ENCODE assay signal across 17 cellular contexts in genomic region chr7:69664433-69664832, GRCh38.
DNase-seq lines count a peak whose midpoint lies in the region; ATAC-seq, FAIRE-seq and TF ChIP-seq lines count a peak whose summit lies in the region.
"Had no signal": no experiment of that assay in that cellular context is flagged by ENCODE, and none has a peak within 500 bp of the region (broad histone marks: within the 10 kb centered on the region; RNA-seq: fewer than 3 reads in every experiment).

No MANE protein-coding gene starts in this region.

- H3K9ac ChIP-seq in GM12878 (ENCODE audit: control insufficient read depth, insufficient read depth, low read length), result no peak overlapping the region

- POLR2A ChIA-PET in GM12878 (lab: Charles Lee), result interaction anchor here (0.8 to 3.6 kb wide), 7 partner anchors 8 to 75 kb away, joined by 3 to 38 read pairs (median 4); no protein-coding TSS in a partner anchor
- POLR2A ChIA-PET in CD4-positive, alpha-beta T cell (lab: Charles Lee), result no interaction called here

- H3K9me3 Mint-ChIP-seq in CD4-positive, alpha-beta T cell, result no peaks in the 10 kb centered on the region
- H3K9me3 Mint-ChIP-seq: CD8-positive, alpha-beta memory T cell; endodermal cell had no signal

- 0% methylated on average over 3 of the region's 3 CpGs for WGBS in GM12878 (ENCODE audit: insufficient coverage, insufficient replicate concordance, low lambda C conversion rate, missing lambda C conversion rate)
- 97 to 100% methylated on average over 3 of the region's 3 CpGs for WGBS in aorta, 2 donors

- DNase-seq in GM12878 (ENCODE audit: low read depth, low spot score), result no peak
- no peak for DNase-seq in aorta
- no peak for DNase-seq in SHP77 treated with DMSO at 0.1 percent for 48 hours (lab: John Stamatoyannopoulos, UW)
- DNase-seq in CD4-positive, alpha-beta T cell, result no peak
- DNase-seq: activated naive CD4-positive, alpha-beta T cell; CD8-positive, alpha-beta memory T cell; endodermal cell; midbrain; NCI-H774; ovary; SHP77; small intestine had no signal

- H3K36me3 Mint-ChIP-seq in CD4-positive, alpha-beta T cell (ENCODE audit: low read depth), result no peaks in the 10 kb centered on the region
- H3K36me3 Mint-ChIP-seq: CD8-positive, alpha-beta memory T cell had no signal

- in situ Hi-C loops in GM12878 (cut with MboI), result no loop called here

- peak overlapping the region; percentile 67 for H3K4me2 ChIP-seq in GM12878 (ENCODE audit: control insufficient read depth, insufficient read depth)

- H3K4me1 ChIP-seq in GM12878 (ENCODE audit: control insufficient read depth, insufficient read depth, low read length) (peaks cover 33% of the 10 kb centered on the region), aorta (ENCODE audit: control insufficient read depth in 1 of 2, insufficient read depth in 2 of 2, low read length in 2 of 2) (peaks cover 0 to 1% of the 10 kb centered on the region in 2 donors)

- SMC1A ChIA-PET in GM12878 (lab: Charles Lee; ENCODE audit: uncharacterized antibody, unreplicated experiment), result interaction anchor here (0.8 to 8.5 kb wide), 14 partner anchors 12 to 160 kb away, joined by 3 to 103 read pairs (median 12); no protein-coding TSS in a partner anchor

- FAIRE-seq in GM12878 (lab: Jason Lieb, UNC), result no peak
- FAIRE-seq: keratinocyte, small intestine, TTC549 had no signal

- TF ChIP-seq POLR2A in GM12878 (IDR thresholded peaks at IDR 0.05; ENCODE audit: low read depth, low read length), result no peak

- no peak overlapping the region for H3K27ac Mint-ChIP-seq in CD4-positive, alpha-beta T cell
- H3K27ac Mint-ChIP-seq: endodermal cell had no signal

- H3K36me3 ChIP-seq in GM12878 (ENCODE audit: control insufficient read depth in 2 of 2, insufficient read depth in 2 of 2, low read length in 1 of 2), result no peaks in the 10 kb centered on the region
- H3K36me3 ChIP-seq in aorta (ENCODE audit: control insufficient read depth in 1 of 2, insufficient read depth in 2 of 2, low read length in 1 of 2), result no peaks in the 10 kb centered on the region
- H3K36me3 ChIP-seq: ovary had no signal

- no peak overlapping the region for H3K4me3 Mint-ChIP-seq in CD4-positive, alpha-beta T cell
- H3K4me3 Mint-ChIP-seq: CD8-positive, alpha-beta memory T cell; endodermal cell had no signal

- H3K4me3 ChIP-seq in GM12878 (no peak overlapping the region), aorta (ENCODE audit: low read length in 2 of 2) (no peak overlapping the region)
- H3K4me3 ChIP-seq: ovary had no signal

- RAD21 ChIA-PET in GM12878 (lab: Charles Lee; ENCODE audit: unreplicated experiment), result interaction anchor here (0.5 to 5.2 kb wide), 21 partner anchors 8 to 1032 kb away, joined by 3 to 42 read pairs (median 4); no protein-coding TSS in a partner anchor

- no peak for TF ChIP-seq RAD21 in GM12878 (IDR thresholded peaks at IDR 0.05; ENCODE audit: insufficient read depth, low read depth, low read length)

- peak; percentile 68 for ATAC-seq in GM18867 (IDR thresholded peaks at IDR 0.05; ENCODE audit: unreplicated experiment)
- peak; percentile 57 for ATAC-seq in GM21737 (IDR thresholded peaks at IDR 0.05; ENCODE audit: unreplicated experiment)
- peak; percentile 77 for ATAC-seq in HG03354 (IDR thresholded peaks at IDR 0.05; ENCODE audit: poor library complexity, severe bottlenecking, unreplicated experiment)
- ATAC-seq in GM12878, result peak; percentile 81
- ATAC-seq in aorta (ENCODE audit: low FRiP score), result no peak
- ATAC-seq in CD4-positive, alpha-beta T cell (ENCODE audit: poor library complexity), result no peak

- H3K27me3 ChIP-seq in GM12878 (replicated peaks in 1 of 2; ENCODE audit: control insufficient read depth in 2 of 2, insufficient read depth in 2 of 2, low read length in 1 of 2), result no peaks in the 10 kb centered on the region
- H3K27me3 ChIP-seq in aorta (ENCODE audit: control insufficient read depth in 1 of 2, insufficient read depth in 2 of 2, low read length in 1 of 2), result peaks cover 0 to 1% of the 10 kb centered on the region in 2 donors
- H3K27me3 ChIP-seq in CD4-positive, alpha-beta T cell (ENCODE audit: control insufficient read depth, insufficient read depth, low read length), result no peaks in the 10 kb centered on the region
- H3K27me3 ChIP-seq: ovary had no signal

- H3K9me3 ChIP-seq in GM12878 (replicated peaks; ENCODE audit: control insufficient read depth, insufficient read depth, low read length) (no peaks in the 10 kb centered on the region; the same call in 2 of the 3 replicates), aorta (ENCODE audit: control insufficient read depth, low read length) (no peaks in the 10 kb centered on the region)
- H3K9me3 ChIP-seq in CD4-positive, alpha-beta T cell (ENCODE audit: control insufficient read depth, low read length), result no peaks in the 10 kb centered on the region
- H3K9me3 ChIP-seq: ovary had no signal

- no peaks in the 10 kb centered on the region for H4K20me1 ChIP-seq in GM12878 (ENCODE audit: control insufficient read depth, insufficient read depth)

- H3K27me3 Mint-ChIP-seq in CD4-positive, alpha-beta T cell, result no peaks in the 10 kb centered on the region

- intact Hi-C loops in GM12878 (cut with micrococcal nuclease; ENCODE audit: unreplicated experiment) (loop anchor here (1.0 kb wide), 1 partner anchor 10 kb away; no protein-coding TSS in a partner anchor), aorta (cut with DNase I) (no loop called here)
- intact Hi-C loops in CD4-positive, alpha-beta T cell (cut with DNase I, micrococcal nuclease), result no loop called here

- no TSS peak for BruUV-seq in GM12878 (replicated peaks; lab: Mats Ljungman, UMichigan)

- peaks cover 17% of the 10 kb centered on the region for H3K79me2 ChIP-seq in GM12878 (ENCODE audit: control insufficient read depth, insufficient read depth, low read length)

- peak in 1 of 2 experiments; percentile 13; a peak in 1 of 4 replicates for TF ChIP-seq EP300 in GM12878 (IDR thresholded peaks at IDR 0.05; ENCODE audit: borderline replicate concordance in 1 of 2, control insufficient read depth in 1 of 2, low read depth in 2 of 2, low read length in 2 of 2)

- CTCF ChIA-PET in GM12878 (lab: Yijun Ruan, JAX), result interaction anchor here (1.0 to 2.6 kb wide), 5 partner anchors 13 to 135 kb away, joined by 3 to 11 read pairs (median 4); no protein-coding TSS in a partner anchor
- CTCF ChIA-PET in CD4-positive, alpha-beta T cell (lab: Charles Lee), result no interaction called here

- no peak for TF ChIP-seq CTCF in GM12878 (IDR thresholded peaks at IDR 0.05 in 2 of 3, conservative IDR thresholded peaks at IDR 0.05 in 1 of 3; ENCODE audit: control insufficient read depth in 2 of 3, extremely low read depth in 1 of 3, insufficient read depth in 1 of 3, low read depth in 3 of 3, low read length in 3 of 3)
- no peak for TF ChIP-seq CTCF in CD4-positive, alpha-beta T cell (IDR thresholded peaks at IDR 0.05)

- H3K4me1 Mint-ChIP-seq in CD4-positive, alpha-beta T cell (ENCODE audit: low read depth), result no peaks in the 10 kb centered on the region
- H3K4me1 Mint-ChIP-seq: CD8-positive, alpha-beta memory T cell had no signal

- H3K27ac ChIP-seq in GM12878 (ENCODE audit: control insufficient read depth, insufficient read depth) (peak overlapping the region; percentile 6; the same call in 1 of the 2 replicates), aorta (ENCODE audit: low read depth in 1 of 2, low read length in 2 of 2) (no peak overlapping the region)
- H3K27ac ChIP-seq in CD4-positive, alpha-beta T cell (ENCODE audit: low read depth, low read length), result no peak overlapping the region
- H3K27ac ChIP-seq: ovary had no signal

- H2AFZ ChIP-seq in GM12878 (ENCODE audit: control insufficient read depth, low read depth, low read length), result no peak overlapping the region

TF ChIP-seq in GM12878, 131 proteins besides CTCF, POLR2A, EP300 and RAD21 (continues in another document):
- TF ChIP-seq ZBTB4 (CRISPR knock-in tag; IDR thresholded peaks at IDR 0.05) (no peak), IKZF2 (IDR thresholded peaks at IDR 0.05) (peak in 1 of 2 experiments; percentile 53; a peak in 2 of 4 replicates), RELA (IDR thresholded peaks at IDR 0.05; ENCODE audit: borderline replicate concordance, partially characterized antibody) (peak; percentile 38), NR2C1 (IDR thresholded peaks at IDR 0.05) (no peak), MTA2 (IDR thresholded peaks at IDR 0.05; ENCODE audit: low read depth) (peak; percentile 71; the same call in 1 of the 2 replicates), BCL11A (IDR thresholded peaks at IDR 0.05; ENCODE audit: low read depth, low read length) (0 out of 2 replicates have a peak, but pooled peaks have one; percentile 28), ELK1 (IDR thresholded peaks at IDR 0.05; ENCODE audit: low read depth, low read length) (no peak)

Comparison
In these comparisons a context has a peak if more than half of its experiments do, and no peak if none do; other contexts are left out.
1. ATAC-seq: peak in GM18867 (single experiment), GM21737 (single experiment), HG03354 (single experiment) and GM12878 (single experiment); none in aorta (single experiment) and CD4-positive, alpha-beta T cell (single experiment).